ENCODE assay signal across 1 cellular context in genomic region chr19:15673176-15673654, GRCh38.
TF ChIP-seq lines count a peak whose summit lies in the region.

No MANE protein-coding gene starts in this region.

TF ChIP-seq in HepG2, 621 proteins besides CTCF, POLR2A, EP300 and RAD21 (continued from another document and continues in another):
- TF ChIP-seq RFXAP (CRISPR knock-in tag; IDR thresholded peaks at IDR 0.05; ENCODE audit: borderline replicate concordance) (no peak), KDM5B (CRISPR knock-in tag; IDR thresholded peaks at IDR 0.05; ENCODE audit: borderline replicate concordance) (peak; percentile 56; the same call in 1 of the 2 replicates), MIER2 (CRISPR knock-in tag; IDR thresholded peaks at IDR 0.05) (peak; percentile 78; the same call in 1 of the 2 replicates), ZNF143 (CRISPR knock-in tag; IDR thresholded peaks at IDR 0.05) (no peak), SMARCE1 (IDR thresholded peaks at IDR 0.05; ENCODE audit: borderline replicate concordance) (no peak), SSRP1 (CRISPR knock-in tag; IDR thresholded peaks at IDR 0.05) (no peak), MTERF4 (CRISPR knock-in tag; IDR thresholded peaks at IDR 0.05) (no peak), PATZ1 (CRISPR knock-in tag; IDR thresholded peaks at IDR 0.05) (peak; percentile 74), MAFF (IDR thresholded peaks at IDR 0.05; ENCODE audit: low read depth, low read length) (no peak), CSRNP1 (CRISPR knock-in tag; IDR thresholded peaks at IDR 0.05) (no peak; the same call in 1 of the 2 replicates), ARID4A (CRISPR knock-in tag; IDR thresholded peaks at IDR 0.05; ENCODE audit: borderline replicate concordance) (peak; percentile 53; the same call in 1 of the 2 replicates), TFDP1 (CRISPR knock-in tag; IDR thresholded peaks at IDR 0.05; ENCODE audit: borderline replicate concordance) (no peak), GPN1 (CRISPR knock-in tag; IDR thresholded peaks at IDR 0.05; ENCODE audit: borderline replicate concordance) (no peak), ZNF432 (CRISPR knock-in tag; IDR thresholded peaks at IDR 0.05; ENCODE audit: borderline replicate concordance) (no peak), ZBTB3 (CRISPR knock-in tag; IDR thresholded peaks at IDR 0.05; ENCODE audit: borderline replicate concordance, low read depth) (no peak), ZFY (CRISPR knock-in tag; IDR thresholded peaks at IDR 0.05) (peak; percentile 53; the same call in 1 of the 2 replicates), ZNF672 (CRISPR knock-in tag; IDR thresholded peaks at IDR 0.05) (no peak), BHLHE40 (IDR thresholded peaks at IDR 0.05; ENCODE audit: low read length) (no peak), RELA (CRISPR knock-in tag; IDR thresholded peaks at IDR 0.05) (no peak), ZFX (CRISPR knock-in tag; IDR thresholded peaks at IDR 0.05; ENCODE audit: low read depth) (peak; percentile 53), GATAD1 (CRISPR knock-in tag; IDR thresholded peaks at IDR 0.05) (no peak), MATR3 (CRISPR knock-in tag; IDR thresholded peaks at IDR 0.05) (no peak), ZNF720 (CRISPR knock-in tag; IDR thresholded peaks at IDR 0.05) (no peak), MYPOP (CRISPR knock-in tag; IDR thresholded peaks at IDR 0.05) (0 out of 2 replicates have a peak, but pooled peaks have one; percentile 11), ZNF598 (CRISPR knock-in tag; IDR thresholded peaks at IDR 0.05; ENCODE audit: borderline replicate concordance) (no peak), NBN (conservative IDR thresholded peaks at IDR 0.05) (no peak), ZNF33B (CRISPR knock-in tag; IDR thresholded peaks at IDR 0.05) (0 out of 2 replicates have a peak, but pooled peaks have one; percentile 40), JUN (CRISPR knock-in tag; IDR thresholded peaks at IDR 0.05) (no peak), ZNF619 (CRISPR knock-in tag; IDR thresholded peaks at IDR 0.05) (peak; percentile 22; the same call in 1 of the 2 replicates)
- TF ChIP-seq, protein P1, sequence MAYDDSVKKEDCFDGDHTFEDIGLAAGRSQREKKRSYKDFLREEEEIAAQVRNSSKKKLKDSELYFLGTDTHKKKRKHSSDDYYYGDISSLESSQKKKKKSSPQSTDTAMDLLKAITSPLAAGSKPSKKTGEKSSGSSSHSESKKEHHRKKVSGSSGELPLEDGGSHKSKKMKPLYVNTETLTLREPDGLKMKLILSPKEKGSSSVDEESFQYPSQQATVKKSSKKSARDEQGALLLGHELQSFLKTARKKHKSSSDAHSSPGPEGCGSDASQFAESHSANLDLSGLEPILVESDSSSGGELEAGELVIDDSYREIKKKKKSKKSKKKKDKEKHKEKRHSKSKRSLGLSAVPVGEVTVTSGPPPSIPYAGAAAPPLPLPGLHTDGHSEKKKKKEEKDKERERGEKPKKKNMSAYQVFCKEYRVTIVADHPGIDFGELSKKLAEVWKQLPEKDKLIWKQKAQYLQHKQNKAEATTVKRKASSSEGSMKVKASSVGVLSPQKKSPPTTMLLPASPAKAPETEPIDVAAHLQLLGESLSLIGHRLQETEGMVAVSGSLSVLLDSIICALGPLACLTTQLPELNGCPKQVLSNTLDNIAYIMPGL (CRISPR knock-in tag; IDR thresholded peaks at IDR 0.05; ENCODE audit: borderline replicate concordance in 1 of 2, low read depth in 1 of 2) = peak in 1 of 2 experiments; percentile 9; a peak in 1 of 4 replicates
- TF ChIP-seq, protein P2, sequence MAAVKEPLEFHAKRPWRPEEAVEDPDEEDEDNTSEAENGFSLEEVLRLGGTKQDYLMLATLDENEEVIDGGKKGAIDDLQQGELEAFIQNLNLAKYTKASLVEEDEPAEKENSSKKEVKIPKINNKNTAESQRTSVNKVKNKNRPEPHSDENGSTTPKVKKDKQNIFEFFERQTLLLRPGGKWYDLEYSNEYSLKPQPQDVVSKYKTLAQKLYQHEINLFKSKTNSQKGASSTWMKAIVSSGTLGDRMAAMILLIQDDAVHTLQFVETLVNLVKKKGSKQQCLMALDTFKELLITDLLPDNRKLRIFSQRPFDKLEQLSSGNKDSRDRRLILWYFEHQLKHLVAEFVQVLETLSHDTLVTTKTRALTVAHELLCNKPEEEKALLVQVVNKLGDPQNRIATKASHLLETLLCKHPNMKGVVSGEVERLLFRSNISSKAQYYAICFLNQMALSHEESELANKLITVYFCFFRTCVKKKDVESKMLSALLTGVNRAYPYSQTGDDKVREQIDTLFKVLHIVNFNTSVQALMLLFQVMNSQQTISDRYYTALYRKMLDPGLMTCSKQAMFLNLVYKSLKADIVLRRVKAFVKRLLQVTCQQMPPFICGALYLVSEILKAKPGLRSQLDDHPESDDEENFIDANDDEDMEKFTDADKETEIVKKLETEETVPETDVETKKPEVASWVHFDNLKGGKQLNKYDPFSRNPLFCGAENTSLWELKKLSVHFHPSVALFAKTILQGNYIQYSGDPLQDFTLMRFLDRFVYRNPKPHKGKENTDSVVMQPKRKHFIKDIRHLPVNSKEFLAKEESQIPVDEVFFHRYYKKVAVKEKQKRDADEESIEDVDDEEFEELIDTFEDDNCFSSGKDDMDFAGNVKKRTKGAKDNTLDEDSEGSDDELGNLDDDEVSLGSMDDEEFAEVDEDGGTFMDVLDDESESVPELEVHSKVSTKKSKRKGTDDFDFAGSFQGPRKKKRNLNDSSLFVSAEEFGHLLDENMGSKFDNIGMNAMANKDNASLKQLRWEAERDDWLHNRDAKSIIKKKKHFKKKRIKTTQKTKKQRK (IDR thresholded peaks at IDR 0.05; ENCODE audit: low read length) = no peak
- TF ChIP-seq, protein P3, sequence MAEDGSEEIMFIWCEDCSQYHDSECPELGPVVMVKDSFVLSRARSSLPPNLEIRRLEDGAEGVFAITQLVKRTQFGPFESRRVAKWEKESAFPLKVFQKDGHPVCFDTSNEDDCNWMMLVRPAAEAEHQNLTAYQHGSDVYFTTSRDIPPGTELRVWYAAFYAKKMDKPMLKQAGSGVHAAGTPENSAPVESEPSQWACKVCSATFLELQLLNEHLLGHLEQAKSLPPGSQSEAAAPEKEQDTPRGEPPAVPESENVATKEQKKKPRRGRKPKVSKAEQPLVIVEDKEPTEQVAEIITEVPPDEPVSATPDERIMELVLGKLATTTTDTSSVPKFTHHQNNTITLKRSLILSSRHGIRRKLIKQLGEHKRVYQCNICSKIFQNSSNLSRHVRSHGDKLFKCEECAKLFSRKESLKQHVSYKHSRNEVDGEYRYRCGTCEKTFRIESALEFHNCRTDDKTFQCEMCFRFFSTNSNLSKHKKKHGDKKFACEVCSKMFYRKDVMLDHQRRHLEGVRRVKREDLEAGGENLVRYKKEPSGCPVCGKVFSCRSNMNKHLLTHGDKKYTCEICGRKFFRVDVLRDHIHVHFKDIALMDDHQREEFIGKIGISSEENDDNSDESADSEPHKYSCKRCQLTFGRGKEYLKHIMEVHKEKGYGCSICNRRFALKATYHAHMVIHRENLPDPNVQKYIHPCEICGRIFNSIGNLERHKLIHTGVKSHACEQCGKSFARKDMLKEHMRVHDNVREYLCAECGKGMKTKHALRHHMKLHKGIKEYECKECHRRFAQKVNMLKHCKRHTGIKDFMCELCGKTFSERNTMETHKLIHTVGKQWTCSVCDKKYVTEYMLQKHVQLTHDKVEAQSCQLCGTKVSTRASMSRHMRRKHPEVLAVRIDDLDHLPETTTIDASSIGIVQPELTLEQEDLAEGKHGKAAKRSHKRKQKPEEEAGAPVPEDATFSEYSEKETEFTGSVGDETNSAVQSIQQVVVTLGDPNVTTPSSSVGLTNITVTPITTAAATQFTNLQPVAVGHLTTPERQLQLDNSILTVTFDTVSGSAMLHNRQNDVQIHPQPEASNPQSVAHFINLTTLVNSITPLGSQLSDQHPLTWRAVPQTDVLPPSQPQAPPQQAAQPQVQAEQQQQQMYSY (CRISPR knock-in tag; IDR thresholded peaks at IDR 0.05) = no peak
- TF ChIP-seq, protein P4, sequence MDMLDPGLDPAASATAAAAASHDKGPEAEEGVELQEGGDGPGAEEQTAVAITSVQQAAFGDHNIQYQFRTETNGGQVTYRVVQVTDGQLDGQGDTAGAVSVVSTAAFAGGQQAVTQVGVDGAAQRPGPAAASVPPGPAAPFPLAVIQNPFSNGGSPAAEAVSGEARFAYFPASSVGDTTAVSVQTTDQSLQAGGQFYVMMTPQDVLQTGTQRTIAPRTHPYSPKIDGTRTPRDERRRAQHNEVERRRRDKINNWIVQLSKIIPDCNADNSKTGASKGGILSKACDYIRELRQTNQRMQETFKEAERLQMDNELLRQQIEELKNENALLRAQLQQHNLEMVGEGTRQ (IDR thresholded peaks at IDR 0.05; ENCODE audit: low read depth, low read length) = no peak
- TF ChIP-seq, protein P4 (CRISPR knock-in tag; IDR thresholded peaks at IDR 0.05; ENCODE audit: borderline replicate concordance) = no peak
